In the genomic region with DNA sequence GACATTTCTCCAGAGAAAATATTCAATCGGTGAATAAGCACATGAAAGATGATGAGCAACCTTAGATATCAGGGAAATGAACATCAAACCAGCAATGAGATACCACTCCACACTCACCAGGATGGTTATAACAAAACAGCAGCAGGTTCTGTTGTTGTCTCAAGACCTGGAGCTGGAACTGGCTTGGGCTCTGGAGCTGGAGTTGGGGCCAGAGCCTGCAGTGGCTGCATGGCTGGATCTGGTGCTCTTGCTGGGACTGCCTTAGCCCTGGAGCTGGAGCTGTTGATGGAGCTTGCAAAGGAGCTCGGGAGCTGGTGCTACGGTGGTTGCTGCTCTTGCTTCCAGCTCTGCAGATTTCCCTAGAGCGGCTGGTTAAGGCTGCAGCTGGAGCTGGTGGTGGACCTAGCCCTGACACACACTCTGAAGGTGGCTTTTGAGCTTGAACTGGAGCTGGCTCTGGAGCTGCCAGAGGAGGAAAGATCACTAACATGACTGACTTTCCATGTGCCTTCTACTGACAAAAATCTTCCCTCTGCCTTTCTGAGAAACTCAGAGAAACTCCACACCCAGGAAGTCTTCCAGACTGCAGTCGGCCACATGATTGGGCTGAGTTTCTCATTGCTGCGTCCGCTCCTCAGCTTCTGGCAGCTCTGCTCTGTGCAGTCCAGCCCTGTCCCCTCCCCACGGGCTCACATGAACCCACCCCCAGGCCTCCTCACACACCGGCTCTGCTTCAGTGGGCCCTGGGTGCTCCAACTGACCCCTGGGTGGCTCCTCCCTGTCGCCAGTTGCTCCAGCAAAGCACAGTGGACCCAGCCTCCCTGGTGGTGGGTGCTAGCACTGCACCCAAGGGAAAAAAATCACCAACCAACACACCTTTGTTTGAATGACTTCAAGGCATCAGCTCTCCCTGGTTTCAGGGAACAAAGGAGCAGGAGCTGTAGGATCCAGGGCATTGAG, we compare ENCODE assay signal across 8 cellular contexts.
DNase-seq lines count a peak whose midpoint lies in the region; ATAC-seq and TF ChIP-seq lines count a peak whose summit lies in the region.

No MANE protein-coding gene starts in this region.

- POLR2A ChIA-PET in AG04449 (lab: Yijun Ruan, JAX), result no interaction called here

- DNase-seq in AG04449 (ENCODE audit: low read depth, low spot score) (no peak), HuH-7.5 (ENCODE audit: low spot score) (peak; percentile 30), choroid plexus epithelial cell (ENCODE audit: low read depth) (peak; percentile 3), psoas muscle (no peak), NCI-H2081 treated with DMSO at 0.1 percent for 48 hours (lab: John Stamatoyannopoulos, UW) (no peak), medulla oblongata (ENCODE audit: extremely low spot score) (no peak)

- peaks cover 0 to 4% (median 0%) of the 10 kb centered on the region in 3 donors for H3K27me3 ChIP-seq in psoas muscle (ENCODE audit: insufficient read depth in 3 of 3, low read length in 2 of 3)

- WGBS in psoas muscle, 3 donors, result 54 to 74% (median 57%) methylated on average over 10 of the region's 10 CpGs

- no peaks in the 10 kb centered on the region for H3K36me3 ChIP-seq in psoas muscle (ENCODE audit: insufficient read depth in 1 of 2, low read depth in 1 of 2)

- intact Hi-C loops in psoas muscle (cut with DNase I), result no loop called here

- no peaks in the 10 kb centered on the region for H3K9me3 ChIP-seq in psoas muscle

- ATAC-seq in psoas muscle, result no peak
- no peak for ATAC-seq in HG02610 (IDR thresholded peaks at IDR 0.05; ENCODE audit: unreplicated experiment)

- H3K27ac ChIP-seq in psoas muscle, result no peak overlapping the region

- CTCF ChIA-PET in AG04449 (lab: Yijun Ruan, JAX), result interaction anchor here (0.8 to 10.9 kb wide), 17 partner anchors 10 to 160 kb away, joined by 3 to 110 read pairs (median 12); no protein-coding TSS in a partner anchor

- H3K4me1 ChIP-seq in psoas muscle, result no peaks in the 10 kb centered on the region

- no peak overlapping the region for H3K4me3 ChIP-seq in AG04449 (ENCODE audit: low read depth, low read length)
- no peak overlapping the region for H3K4me3 ChIP-seq in choroid plexus epithelial cell (ENCODE audit: low read depth, low read length)
- H3K4me3 ChIP-seq in psoas muscle, result no peak overlapping the region

- TF ChIP-seq CTCF in AG04449 (IDR thresholded peaks at IDR 0.05; ENCODE audit: insufficient read depth, low read length, missing control alignments) (peak; percentile 58), GM12874 (IDR thresholded peaks at IDR 0.05; ENCODE audit: insufficient read depth, low read depth, low read length) (peak; percentile 55), choroid plexus epithelial cell (conservative IDR thresholded peaks at IDR 0.05; ENCODE audit: low read depth, low read length) (peak; percentile 48), psoas muscle (IDR thresholded peaks at IDR 0.05) (peak; percentile 4)

Comparison
In these comparisons a context has a peak if more than half of its experiments do, and no peak if none do; other contexts are left out.
1. DNase-seq: peak in HuH-7.5 (single experiment) and choroid plexus epithelial cell (single experiment); none in AG04449 (single experiment), psoas muscle (0 of 2), NCI-H2081 treated with DMSO at 0.1 percent for 48 hours (single experiment) and medulla oblongata (single experiment).
2. CTCF ChIP-seq: peak in every context shown above with its lines; median percentile 58 in AG04449; 55 in GM12874; 48 in choroid plexus epithelial cell; 4 in psoas muscle.